Comparison of ENCODE assay signal across 20 cellular contexts in genomic region chr3:195811756-195812155, GRCh38. TPM values are rescaled to one million over a fixed set of nuclear protein-coding genes. Genes with fewer than 3 reads are reported as not detected.
DNase-seq lines count a peak whose midpoint lies in the region; ATAC-seq, FAIRE-seq and TF ChIP-seq lines count a peak whose summit lies in the region.
"Had no signal": no experiment of that assay in that cellular context is flagged by ENCODE, and none has a peak within 500 bp of the region (broad histone marks: within the 10 kb centered on the region; RNA-seq: fewer than 3 reads in every experiment).

Gene MUC4 (minus strand): TSS chr3:195811929. CDS start chr3:195811817, 112 bp downstream.

- peak within 1 kb of the TSS in 1 of 2 donors; percentile 48 for H3K27ac Mint-ChIP-seq in natural killer cell

- peak within 1 kb of the TSS; percentile 71; the same call in 1 of the 2 replicates for H2BK5ac ChIP-seq in H1 (ENCODE audit: low read depth, low read length)

- H4K5ac ChIP-seq in H1 (ENCODE audit: insufficient read length, low read depth, low read length) = no peak within 1 kb of the TSS

- intact Hi-C loops in natural killer cell (cut with micrococcal nuclease) = no loop called here

- H2BK20ac ChIP-seq in H1 (ENCODE audit: low read length) = peak within 1 kb of the TSS; percentile 99

- H3K9me3 ChIP-seq in H1 (ENCODE audit: insufficient read depth in 2 of 2, low read depth in 1 of 2, low read length in 1 of 2) (no peaks in the 10 kb centered on the region), mucosa of rectum (ENCODE audit: control insufficient read depth in 2 of 2, low read length in 2 of 2) (no peaks in the 10 kb centered on the region)
- H3K9me3 ChIP-seq: right atrium auricular region had no signal

- H3K56ac ChIP-seq in H1 (replicated peaks; ENCODE audit: insufficient read length, low read depth, low read length) = no peak within 1 kb of the TSS

- no peak for TF ChIP-seq POLR2A in H1 (IDR thresholded peaks at IDR 0.05; ENCODE audit: control extremely low read depth in 1 of 2, low read depth in 2 of 2, low read length in 2 of 2)

- DNase-seq in COLO668 (lab: John Stamatoyannopoulos, UW; ENCODE audit: unreplicated experiment) = peak; percentile 22
- DNase-seq in NCI-H1436 treated with DMSO at 0.1 percent for 48 hours (lab: John Stamatoyannopoulos, UW) = peak; percentile 52
- DNase-seq in H1 (ENCODE audit: low read depth in 1 of 2, low spot score in 2 of 2) = no peak
- DNase-seq in natural killer cell = no peak
- no peak for DNase-seq in NCI-H2029 (lab: John Stamatoyannopoulos, UW)
- no peak for DNase-seq in NCI-H82 treated with DMSO at 0.1 percent for 48 hours (lab: John Stamatoyannopoulos, UW; ENCODE audit: unreplicated experiment)
- no peak for DNase-seq in C1 segment of cervical spinal cord (lab: John Stamatoyannopoulos, UW)
- DNase-seq: dermis blood vessel endothelial cell; DMS 273 treated with DMSO at 0.1 percent for 48 hours; NCI-H1048; NCI-H524; stimulated activated CD4-positive, alpha-beta T cell treated with anti-CD3 and anti-CD28 coated beads, Interleukin-2, amount 100 ng/mL, for 24 hours; SW 1271 had no signal

- TF ChIP-seq CTCF in H1 (IDR thresholded peaks at IDR 0.05; ENCODE audit: control extremely low read depth in 1 of 3, insufficient read depth in 1 of 3, low read depth in 1 of 3, low read length in 3 of 3) = no peak
- TF ChIP-seq CTCF in natural killer cell (IDR thresholded peaks at IDR 0.05) = no peak

- no peaks in the 10 kb centered on the region for H4K20me1 ChIP-seq in H1 (replicated peaks in 1 of 2; ENCODE audit: control insufficient read depth in 1 of 2, insufficient read depth in 2 of 2, low read length in 2 of 2)

- peak within 1 kb of the TSS; percentile 83 for H3K18ac ChIP-seq in H1 (ENCODE audit: extremely low read depth, low read length)

- no peaks in the 10 kb centered on the region; a peak in 1 of 7 replicates for H3K27me3 ChIP-seq in H1 (replicated peaks in 1 of 4; ENCODE audit: control insufficient read depth in 3 of 4, extremely low read depth in 1 of 4, insufficient read depth in 3 of 4, low read length in 3 of 4)
- no peaks in the 10 kb centered on the region for H3K27me3 ChIP-seq in mucosa of rectum (ENCODE audit: control insufficient read depth in 2 of 2, insufficient read depth in 2 of 2, low read length in 2 of 2)

- H3K79me2 ChIP-seq in H1 (ENCODE audit: control insufficient read depth in 1 of 2, insufficient read depth in 2 of 2, low read length in 2 of 2) = no peaks in the 10 kb centered on the region

- H3K4me1 Mint-ChIP-seq in natural killer cell = peaks cover 8 to 34% of the 10 kb centered on the region in 2 donors

- TF ChIP-seq RAD21 in H1 (IDR thresholded peaks at IDR 0.05 in 1 of 2, conservative IDR thresholded peaks at IDR 0.05 in 1 of 2; ENCODE audit: low read depth in 2 of 2, low read length in 2 of 2) = no peak

- H2AFZ ChIP-seq in H1 (ENCODE audit: low read length) = peak within 1 kb of the TSS; percentile 86; the same call in 1 of the 2 replicates

- no peak within 1 kb of the TSS for H3K23ac ChIP-seq in H1 (ENCODE audit: insufficient read length)

- no peaks in the 10 kb centered on the region for H3K36me3 Mint-ChIP-seq in natural killer cell

- peaks cover 4% of the 10 kb centered on the region; the same call in 1 of the 2 replicates for H3K23me2 ChIP-seq in H1 (ENCODE audit: low read depth, low read length)

- POLR2A ChIA-PET in H1 (lab: Charles Lee; ENCODE audit: partially characterized antibody) = no interaction called here

- no peaks in the 10 kb centered on the region for H3K9me3 Mint-ChIP-seq in natural killer cell
- H3K9me3 Mint-ChIP-seq: nephron had no signal

- no peak for TF ChIP-seq EP300 in H1 (IDR thresholded peaks at IDR 0.05; ENCODE audit: borderline replicate concordance in 1 of 2, low read depth in 2 of 2, low read length in 2 of 2)

- no peaks in the 10 kb centered on the region; the same call in 1 of the 2 replicates for H3K79me1 ChIP-seq in H1 (ENCODE audit: low read depth, low read length)

- peak within 1 kb of the TSS; percentile 97 for H2BK15ac ChIP-seq in H1 (ENCODE audit: low read length)

- H3K4ac ChIP-seq in H1 (replicated peaks; ENCODE audit: insufficient read length, low read depth, low read length) = peak within 1 kb of the TSS; percentile 75

- H3K27ac ChIP-seq in H1 (ENCODE audit: low read depth, low read length) (no peak within 1 kb of the TSS), mucosa of rectum (ENCODE audit: low read depth in 2 of 2, low read length in 2 of 2) (peak within 1 kb of the TSS; percentile 90 to 97)
- H3K27ac ChIP-seq: right atrium auricular region, VCaP had no signal

- WGBS in H1 (ENCODE audit: extremely low coverage in 1 of 2, insufficient coverage in 1 of 2, insufficient read length in 1 of 2, insufficient replicate concordance in 2 of 2, low coverage in 1 of 2, low lambda C conversion rate in 2 of 2, missing lambda C conversion rate in 1 of 2), 2 experiments = 76% methylated on average over 10 of the region's 14 CpGs; no CpG with 5 or more reads in 1 of the 2 experiments

- H3K4me1 ChIP-seq in H1 (replicated peaks in 1 of 4; ENCODE audit: control insufficient read depth in 3 of 4, insufficient read depth in 4 of 4, low read length in 3 of 4) = peaks cover 2 to 30% (median 15%) of the 10 kb centered on the region in 4 experiments
- H3K4me1 ChIP-seq in mucosa of rectum (ENCODE audit: control insufficient read depth in 2 of 2, insufficient read depth in 2 of 2, low read length in 2 of 2) = peaks cover 12 to 31% of the 10 kb centered on the region in 2 donors
- H3K4me1 ChIP-seq: right atrium auricular region had no signal

- peak within 1 kb of the TSS; percentile 98; the same call in 1 of the 2 replicates for H2BK12ac ChIP-seq in H1 (ENCODE audit: low read depth, low read length)

- peak within 1 kb of the TSS; percentile 70 for H4K91ac ChIP-seq in H1 (replicated peaks; ENCODE audit: insufficient read length, low read length)

- ATAC-seq in natural killer cell = no peak

- FAIRE-seq in H1 (lab: Jason Lieb, UNC) = no peak
- FAIRE-seq: H54 had no signal

- H3K4me2 ChIP-seq in H1 (ENCODE audit: insufficient read depth in 1 of 2, low read depth in 2 of 2, low read length in 2 of 2) = peak within 1 kb of the TSS; percentile 33 to 36; a peak in 3 of 4 replicates

- peak within 1 kb of the TSS; percentile 66 for H2BK120ac ChIP-seq in H1 (replicated peaks; ENCODE audit: low read depth, low read length)

- H3K4me3 Mint-ChIP-seq in natural killer cell = no peak within 1 kb of the TSS
- H3K4me3 Mint-ChIP-seq: nephron had no signal

- H3K14ac ChIP-seq in H1 (ENCODE audit: insufficient read length) = no peak within 1 kb of the TSS

- CTCF ChIA-PET in H1 (lab: Charles Lee; ENCODE audit: partially characterized antibody) = interaction anchor here (0.7 to 13.5 kb wide), 3 partner anchors 13 to 41 kb away, joined by 4 to 116 read pairs (median 5); no protein-coding TSS in a partner anchor

- H3K4me3 ChIP-seq in H1 (ENCODE audit: extremely low read depth in 1 of 4, insufficient read depth in 2 of 4, low read depth in 3 of 4, low read length in 4 of 4) (peak within 1 kb of the TSS in 1 of 4 experiments; percentile 38; a peak in 1 of 8 replicates), mucosa of rectum (ENCODE audit: low read length in 2 of 2) (peak within 1 kb of the TSS; percentile 73 to 94)
- H3K4me3 ChIP-seq: right atrium auricular region had no signal

- no peaks in the 10 kb centered on the region for H3K36me3 ChIP-seq in H1 (ENCODE audit: control insufficient read depth in 2 of 4, insufficient read depth in 4 of 4, low read length in 3 of 4)
- peaks cover 2 to 3% of the 10 kb centered on the region in 2 donors for H3K36me3 ChIP-seq in mucosa of rectum (ENCODE audit: control insufficient read depth in 2 of 2, insufficient read depth in 2 of 2, low read length in 2 of 2)
- H3K36me3 ChIP-seq: right atrium auricular region had no signal

- H3K9ac ChIP-seq in H1 (replicated peaks in 1 of 4; ENCODE audit: extremely low read depth in 1 of 4, low read depth in 3 of 4, low read length in 3 of 4) = no peak within 1 kb of the TSS
- H3K9ac ChIP-seq in mucosa of rectum (ENCODE audit: low read depth in 1 of 2, low read length in 2 of 2) = peak within 1 kb of the TSS; percentile 87 to 98

- no peaks in the 10 kb centered on the region for H3K27me3 Mint-ChIP-seq in natural killer cell (ENCODE audit: low read depth in 2 of 2)

- H4K8ac ChIP-seq in H1 (ENCODE audit: extremely low read depth, insufficient read depth, low read length) = no peak within 1 kb of the TSS; the same call in 1 of the 2 replicates

- H2AK5ac ChIP-seq in H1 (ENCODE audit: low read depth, low read length) = peak within 1 kb of the TSS; percentile 93

TF ChIP-seq in H1, 55 proteins besides CTCF, POLR2A, EP300 and RAD21:
- TF ChIP-seq CTBP2 (IDR thresholded peaks at IDR 0.05; ENCODE audit: borderline replicate concordance, insufficient read depth, insufficient read length, low read length) (no peak), SIX5 (IDR thresholded peaks at IDR 0.05; ENCODE audit: low read depth, low read length) (no peak), JUND (IDR thresholded peaks at IDR 0.05; ENCODE audit: low read length) (no peak), USF2 (IDR thresholded peaks at IDR 0.05; ENCODE audit: low read length) (no peak)

RNA-seq across cellular contexts. Expression of gene MUC4, which starts in this region (rescaled TPM):
- total RNA-seq in H1 (2021; fragmentation: NEBNext Ultra II Directional; extraction: Animal tissue kit (Norgen Biotek cat#: 25700)) = 1.4 and 2.0 TPM in 2 replicates
- 0.89 and 2.0 TPM in 2 replicates for polyA plus RNA-seq in H1 (2011; rRNA removed)
- polyA plus RNA-seq in H1 (2011; cell fraction: cytosol; rRNA removed) = 0.94 TPM
- 5.4 TPM for polyA plus RNA-seq in H1 (2011; cell fraction: nucleus; rRNA removed)
- 1.1 to 1.8 TPM (median 1.6 TPM) in 4 replicates for polyA plus RNA-seq in H1 (2012, experiment 1 of 2)
- polyA plus RNA-seq in H1 (2012, experiment 2 of 2) = 0.34 TPM
- polyA plus RNA-seq in H1 (2013, experiment 1 of 2) = 0.83 TPM
- polyA plus RNA-seq in H1 (2013, experiment 2 of 2) = 0.59 TPM
- polyA minus RNA-seq in H1 (2011; rRNA and poly(A)+ RNA removed) = 0.98 and 2.0 TPM in 2 replicates
- 1.0 TPM for polyA minus RNA-seq in H1 (2011; cell fraction: cytosol; rRNA and poly(A)+ RNA removed)
- 2.8 TPM for polyA minus RNA-seq in H1 (2011; cell fraction: nucleus; rRNA and poly(A)+ RNA removed)
- total RNA-seq in natural killer cell = 1 to 10 TPM in 1 of 3 donors, under 1 TPM in 2; 0.05 to 1.7 (median 0.38) TPM
- total RNA-seq: fibroblast of lung, liver had no signal
- polyA plus RNA-seq: fibroblast of lung, liver had no signal

Comparison
In these comparisons a context has a peak if more than half of its experiments do, and no peak if none do; other contexts are left out.
1. DNase-seq: peak in COLO668 (single experiment) and NCI-H1436 treated with DMSO at 0.1 percent for 48 hours (single experiment); none in H1 (0 of 2), natural killer cell (single experiment), NCI-H2029 (single experiment), NCI-H82 treated with DMSO at 0.1 percent for 48 hours (single experiment) and C1 segment of cervical spinal cord (0 of 14).
2. H3K9ac ChIP-seq: peak in mucosa of rectum (2 of 2); none in H1 (0 of 4).